Comparison of ENCODE assay signal across 13 cellular contexts in genomic region chr12:111643428-111643826, GRCh38. TPM values are rescaled to one million over a fixed set of nuclear protein-coding genes. Genes with fewer than 3 reads are reported as not detected.
DNase-seq lines count a peak whose midpoint lies in the region; ATAC-seq and TF ChIP-seq lines count a peak whose summit lies in the region.
"Had no signal": no experiment of that assay in that cellular context is flagged by ENCODE, and none has a peak within 500 bp of the region (broad histone marks: within the 10 kb centered on the region; RNA-seq: fewer than 3 reads in every experiment).

No MANE protein-coding gene starts in this region.

- 0 out of 2 replicates have a peak, but pooled peaks cover 3% of the 10 kb centered on the region for H3K79me2 ChIP-seq in SK-N-SH (ENCODE audit: insufficient read depth)

- no peak overlapping the region for H2AFZ ChIP-seq in SK-N-SH (ENCODE audit: low read depth)
- H2AFZ ChIP-seq: PC-9 had no signal

- no peaks in the 10 kb centered on the region for H3K36me3 Mint-ChIP-seq in glutamatergic neuron (ENCODE audit: unreplicated experiment)

- DNase-seq in SK-N-SH = no peak
- DNase-seq in fibroblast of peridontal ligament (ENCODE audit: extremely low read depth) = peak; percentile 90
- DNase-seq in glutamatergic neuron = no peak
- DNase-seq in CD1c-positive myeloid dendritic cell (ENCODE audit: extremely low spot score) = no peak
- DNase-seq in GM19238 (ENCODE audit: insufficient read length, low spot score) = no peak
- no peak for DNase-seq in SW480 (ENCODE audit: low spot score)
- DNase-seq: activated T-cell treated with anti-CD3 and anti-CD28 coated beads, Interleukin-2, amount 50 U/mL, for 48 hours; GDM1; GOT3 had no signal

- no peak overlapping the region for H3K4me2 ChIP-seq in SK-N-SH
- H3K4me2 ChIP-seq: PC-9 had no signal

- no peaks in the 10 kb centered on the region for H3K9me3 Mint-ChIP-seq in glutamatergic neuron (ENCODE audit: unreplicated experiment)
- H3K9me3 Mint-ChIP-seq: neural crest cell had no signal

- 53% methylated on average over 2 of the region's 3 CpGs for WGBS in SK-N-SH (ENCODE audit: low lambda C conversion rate)

- no peak overlapping the region for H3K4me3 Mint-ChIP-seq in glutamatergic neuron (ENCODE audit: unreplicated experiment)
- H3K4me3 Mint-ChIP-seq: neural crest cell had no signal

- CTCF ChIA-PET in SK-N-SH (lab: Yijun Ruan, JAX) = interaction anchor here (1.0 kb wide), 1 partner anchor 154 kb away, joined by 3 read pairs; no protein-coding TSS in a partner anchor

- no peak for TF ChIP-seq RAD21 in SK-N-SH (IDR thresholded peaks at IDR 0.05; ENCODE audit: low read length)

- H3K9me3 ChIP-seq in SK-N-SH (no peaks in the 10 kb centered on the region), muscle layer of colon (ENCODE audit: low read length) (no peaks in the 10 kb centered on the region)

- no peak for TF ChIP-seq CTCF in SK-N-SH (IDR thresholded peaks at IDR 0.05)
- TF ChIP-seq CTCF in glutamatergic neuron (IDR thresholded peaks at IDR 0.05; ENCODE audit: partially characterized antibody, unreplicated experiment) = no peak

- H3K4me1 Mint-ChIP-seq in glutamatergic neuron (ENCODE audit: low read depth, unreplicated experiment) = no peaks in the 10 kb centered on the region

- H3K27ac ChIP-seq in SK-N-SH (ENCODE audit: low read depth in 2 of 2, low read length in 1 of 2) (no peak overlapping the region), muscle layer of colon (ENCODE audit: low read depth, low read length) (peak overlapping the region; percentile 30)
- H3K27ac ChIP-seq: PC-9 had no signal

- no peaks in the 10 kb centered on the region for H4K20me1 ChIP-seq in SK-N-SH (ENCODE audit: insufficient read depth)

- H3K9ac ChIP-seq in SK-N-SH = no peak overlapping the region
- no peak overlapping the region for H3K9ac ChIP-seq in muscle layer of colon (ENCODE audit: low read length)

- H3K27ac Mint-ChIP-seq in glutamatergic neuron (ENCODE audit: unreplicated experiment) = no peak overlapping the region

- no peaks in the 10 kb centered on the region for H3K27me3 ChIP-seq in SK-N-SH (ENCODE audit: insufficient read depth)
- no peaks in the 10 kb centered on the region for H3K27me3 ChIP-seq in muscle layer of colon (ENCODE audit: control insufficient read depth in 1 of 2, insufficient read depth in 2 of 2, low read length in 2 of 2)

- H3K36me3 ChIP-seq in SK-N-SH (replicated peaks in 1 of 2; ENCODE audit: control insufficient read depth in 1 of 2, insufficient read depth in 2 of 2, low read length in 1 of 2) = peaks cover 20 to 46% of the 10 kb centered on the region in 2 experiments
- peaks cover 26% of the 10 kb centered on the region for H3K36me3 ChIP-seq in muscle layer of colon (ENCODE audit: insufficient read depth, low read length)

- H3F3A ChIP-seq in SK-N-SH (replicated peaks; ENCODE audit: insufficient read depth) = no peaks in the 10 kb centered on the region

- no peaks in the 10 kb centered on the region for H3K4me1 ChIP-seq in SK-N-SH (ENCODE audit: control insufficient read depth in 1 of 2, insufficient read depth in 2 of 2, low read depth in 1 of 2, low read length in 1 of 2)
- H3K4me1 ChIP-seq in muscle layer of colon (ENCODE audit: insufficient read depth, low read length) = peaks cover 14% of the 10 kb centered on the region

- POLR2A ChIA-PET in SK-N-SH (lab: Yijun Ruan, JAX) = interaction anchor here (0.5 kb wide), 1 partner anchor 893 kb away, joined by 3 read pairs; no protein-coding TSS in a partner anchor

- no peaks in the 10 kb centered on the region for H3K27me3 Mint-ChIP-seq in glutamatergic neuron (ENCODE audit: unreplicated experiment)

- no peaks in the 10 kb centered on the region for H3K9me2 ChIP-seq in SK-N-SH

- H3K4me3 ChIP-seq in SK-N-SH (ENCODE audit: low read depth in 2 of 2, low read length in 1 of 2) (no peak overlapping the region), muscle layer of colon (ENCODE audit: low read depth in 1 of 2, low read length in 2 of 2) (no peak overlapping the region)
- H3K4me3 ChIP-seq: PC-9 had no signal

- no peak for ATAC-seq in SK-N-SH treated with all-trans-retinoic acid at 6 μM for 48 hours

- TF ChIP-seq EP300 in SK-N-SH (IDR thresholded peaks at IDR 0.05; ENCODE audit: borderline replicate concordance in 1 of 2, low read depth in 1 of 2, low read length in 1 of 2) = no peak

TF ChIP-seq in SK-N-SH treated with all-trans-retinoic acid at 6 μM for 48 hours, 23 proteins besides CTCF, POLR2A, EP300 and RAD21 (continues in another document):
- TF ChIP-seq TSHZ2 (CRISPR knock-in tag; IDR thresholded peaks at IDR 0.05) (0 out of 2 replicates have a peak, but pooled peaks have one; percentile 24), GLIS3 (CRISPR knock-in tag; IDR thresholded peaks at IDR 0.05) (no peak), ISL1 (CRISPR knock-in tag; IDR thresholded peaks at IDR 0.05) (no peak; the same call in 1 of the 2 replicates)

TF ChIP-seq in SK-N-SH, 30 proteins besides CTCF, POLR2A, EP300 and RAD21:
- no peak for TF ChIP-seq RFX5 (IDR thresholded peaks at IDR 0.05; ENCODE audit: low read length)
- TF ChIP-seq EZH2phosphoT487 (IDR thresholded peaks at IDR 0.05; ENCODE audit: borderline replicate concordance, low read depth) = no peak
- no peak for TF ChIP-seq NFIC (IDR thresholded peaks at IDR 0.05; ENCODE audit: borderline replicate concordance)
- TF ChIP-seq FOXJ3 (CRISPR knock-in tag; IDR thresholded peaks at IDR 0.05) = no peak
- no peak for TF ChIP-seq USF2 (IDR thresholded peaks at IDR 0.05; ENCODE audit: borderline replicate concordance, low read depth, low read length)

RNA-seq across cellular contexts. Expression of gene BRAP, which starts 42.3 kb away (rescaled TPM):
- 11.4 and 11.7 TPM in 2 replicates for polyA plus RNA-seq in SK-N-SH (2012; rRNA removed)
- 13.8 and 14.4 TPM in 2 replicates for polyA plus RNA-seq in SK-N-SH (2012; cell fraction: cytosol; rRNA removed)
- polyA plus RNA-seq in SK-N-SH (2012; cell fraction: nucleus; rRNA removed) = 10.4 and 12.4 TPM in 2 replicates
- total RNA-seq in glutamatergic neuron (ENCODE audit: unreplicated experiment) = 26.1 TPM

RNA-seq across cellular contexts. Expression of gene ACAD10, which starts 42.4 kb away (rescaled TPM):
- 24.6 and 29.0 TPM in 2 replicates for polyA plus RNA-seq in SK-N-SH (2012; rRNA removed)
- 9.5 and 13.2 TPM in 2 replicates for polyA plus RNA-seq in SK-N-SH (2012; cell fraction: cytosol; rRNA removed)
- polyA plus RNA-seq in SK-N-SH (2012; cell fraction: nucleus; rRNA removed) = 112 and 115 TPM in 2 replicates
- total RNA-seq in glutamatergic neuron (ENCODE audit: unreplicated experiment) = 35.9 TPM

RNA-seq across cellular contexts. Expression of gene ATXN2, which starts 44.3 kb away (rescaled TPM):
- polyA plus RNA-seq in SK-N-SH (2012; rRNA removed) = 22.8 and 35.7 TPM in 2 replicates
- 25.2 and 31.2 TPM in 2 replicates for polyA plus RNA-seq in SK-N-SH (2012; cell fraction: cytosol; rRNA removed)
- polyA plus RNA-seq in SK-N-SH (2012; cell fraction: nucleus; rRNA removed) = 114 and 133 TPM in 2 replicates
- total RNA-seq in glutamatergic neuron (ENCODE audit: unreplicated experiment) = 80.8 TPM
